13 cellular contexts compared by ENCODE assay signal in the genomic region with DNA sequence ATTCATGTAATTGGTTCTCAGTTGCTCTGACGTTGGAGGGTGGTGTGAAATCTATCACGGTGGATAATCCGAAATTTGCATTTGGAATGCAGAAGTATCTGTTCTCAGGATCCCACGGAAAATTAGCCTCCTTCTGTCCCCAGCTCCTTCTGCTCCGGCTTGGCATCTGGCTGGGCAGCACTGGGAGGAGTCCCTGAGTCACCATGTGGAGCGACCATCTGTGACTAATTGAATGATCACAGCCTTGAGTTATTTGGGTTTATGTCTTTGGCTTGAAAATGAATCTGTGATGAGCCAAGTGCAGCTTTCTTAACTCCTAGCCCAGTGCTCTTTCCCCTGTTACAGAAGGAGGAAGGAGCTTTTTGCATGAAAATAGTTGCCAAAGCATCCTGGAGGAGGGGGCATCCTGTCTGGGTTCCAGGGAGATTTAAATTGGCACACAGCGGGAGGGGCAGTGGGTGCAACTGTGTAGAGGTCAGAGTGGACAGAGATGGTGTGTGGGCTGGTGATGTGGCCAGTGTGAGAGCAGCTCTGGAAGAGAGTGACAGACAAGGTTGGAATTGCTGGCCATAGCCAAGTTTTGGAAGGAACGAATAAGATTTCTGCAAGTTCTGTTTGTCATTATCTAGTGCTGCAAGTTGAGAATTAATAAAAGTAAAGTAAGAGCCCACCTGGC.
DNase-seq lines count a peak whose midpoint lies in the region; ATAC-seq lines count a peak whose summit lies in the region.
"Had no signal": no experiment of that assay in that cellular context is flagged by ENCODE, and none has a peak within 500 bp of the region (broad histone marks: within the 10 kb centered on the region; RNA-seq: fewer than 3 reads in every experiment).

No MANE protein-coding gene starts in this region.

- H3K4me1 Mint-ChIP-seq in activated naive CD8-positive, alpha-beta T cell treated with anti-CD3 and anti-CD28 coated beads for 36 hours, result peaks cover 4% of the 10 kb centered on the region

- no peak for ATAC-seq in left ventricle myocardium superior
- ATAC-seq in GM21360 (IDR thresholded peaks at IDR 0.05; ENCODE audit: unreplicated experiment), result no peak

- no peaks in the 10 kb centered on the region for H3K36me3 Mint-ChIP-seq in activated naive CD8-positive, alpha-beta T cell treated with anti-CD3 and anti-CD28 coated beads for 36 hours
- H3K36me3 Mint-ChIP-seq: activated CD4-positive, alpha-beta memory T cell treated with anti-CD3 and anti-CD28 coated beads for 36 hours had no signal

- DNase-seq in AG08395 (ENCODE audit: low spot score), result peak; percentile 93
- DNase-seq in HS-5 (ENCODE audit: low read depth), result peak; percentile 82
- DNase-seq in amniotic stem cell (lab: John Stamatoyannopoulos, UW), result peak; percentile 44
- DNase-seq in islet precursor cell, result peak; percentile 57
- no peak for DNase-seq in cortex of kidney (lab: John Stamatoyannopoulos, UW)
- no peak for DNase-seq in activated naive CD8-positive, alpha-beta T cell treated with anti-CD3 and anti-CD28 coated beads for 36 hours
- no peak for DNase-seq in left ventricle myocardium superior
- DNase-seq: activated CD4-positive, alpha-beta memory T cell treated with anti-CD3 and anti-CD28 coated beads for 36 hours; central memory CD4-positive, alpha-beta T cell; left cardiac atrium; sigmoid colon; stimulated activated naive CD4-positive, alpha-beta T cell had no signal

- H3K4me3 Mint-ChIP-seq in activated naive CD8-positive, alpha-beta T cell treated with anti-CD3 and anti-CD28 coated beads for 36 hours, result no peak overlapping the region
- H3K4me3 Mint-ChIP-seq: activated CD4-positive, alpha-beta memory T cell treated with anti-CD3 and anti-CD28 coated beads for 36 hours had no signal

- peaks cover 4% of the 10 kb centered on the region for H3K27me3 Mint-ChIP-seq in activated naive CD8-positive, alpha-beta T cell treated with anti-CD3 and anti-CD28 coated beads for 36 hours

- H3K27ac Mint-ChIP-seq in activated naive CD8-positive, alpha-beta T cell treated with anti-CD3 and anti-CD28 coated beads for 36 hours, result no peak overlapping the region
- H3K27ac Mint-ChIP-seq: activated CD4-positive, alpha-beta memory T cell treated with anti-CD3 and anti-CD28 coated beads for 36 hours had no signal

- H3K9me3 Mint-ChIP-seq in activated naive CD8-positive, alpha-beta T cell treated with anti-CD3 and anti-CD28 coated beads for 36 hours, result peaks cover under 1% of the 10 kb centered on the region

- intact Hi-C loops in left ventricle myocardium superior (cut with micrococcal nuclease), result no loop called here

Comparison
In these comparisons a context has a peak if more than half of its experiments do, and no peak if none do; other contexts are left out.
1. DNase-seq: peak in AG08395 (single experiment), HS-5 (single experiment), amniotic stem cell (single experiment) and islet precursor cell (single experiment); none in cortex of kidney (single experiment), activated naive CD8-positive, alpha-beta T cell treated with anti-CD3 and anti-CD28 coated beads for 36 hours (single experiment) and left ventricle myocardium superior (single experiment).